Comparison of ENCODE assay signal across 20 cellular contexts in the genomic region with DNA sequence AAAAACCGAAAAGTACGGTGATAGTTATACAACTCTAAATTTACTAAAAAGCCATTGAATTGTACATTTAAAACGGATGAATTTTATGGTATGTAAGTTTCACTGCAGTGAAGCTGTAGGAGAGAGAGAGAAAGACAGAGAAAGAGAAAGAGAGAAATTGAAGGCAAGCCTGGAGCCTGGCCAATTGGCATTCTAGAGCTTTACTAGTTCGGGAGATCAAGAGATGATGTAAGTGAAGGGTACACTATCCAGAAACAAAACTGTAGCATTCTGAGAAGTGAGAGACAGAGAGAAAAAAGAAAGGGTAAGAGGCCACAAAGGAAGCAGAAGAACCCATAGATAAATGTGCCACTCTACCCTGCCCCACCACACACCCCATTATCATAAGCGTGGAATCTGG.
A peak's percentile ranks its signal among the peaks of the same experiment; 100 is the strongest.
DNase-seq lines count a peak whose midpoint lies in the region; ATAC-seq, FAIRE-seq and TF ChIP-seq lines count a peak whose summit lies in the region.
"Had no signal": no experiment of that assay in that cellular context is flagged by ENCODE, and none has a peak within 500 bp of the region (broad histone marks: within the 10 kb centered on the region; RNA-seq: fewer than 3 reads in every experiment).

No MANE protein-coding gene starts in this region.

- no peak for TF ChIP-seq CTCF in osteocyte (IDR thresholded peaks at IDR 0.05)

- peak; percentile 53 for ATAC-seq in left lobe of liver
- ATAC-seq in GM21723 (IDR thresholded peaks at IDR 0.05; ENCODE audit: unreplicated experiment): no peak

- peaks cover 19% of the 10 kb centered on the region for H3K4me1 Mint-ChIP-seq in osteocyte (ENCODE audit: unreplicated experiment)
- H3K4me1 Mint-ChIP-seq in activated naive CD4-positive, alpha-beta T cell treated with anti-CD3 and anti-CD28 coated beads for 36 hours (ENCODE audit: low read depth): no peaks in the 10 kb centered on the region
- H3K4me1 Mint-ChIP-seq: CD14-positive monocyte; CD4-positive, alpha-beta memory T cell; IgD-negative memory B cell had no signal

- H3K36me3 Mint-ChIP-seq in osteocyte (ENCODE audit: unreplicated experiment): no peaks in the 10 kb centered on the region
- no peaks in the 10 kb centered on the region for H3K36me3 Mint-ChIP-seq in activated naive CD4-positive, alpha-beta T cell treated with anti-CD3 and anti-CD28 coated beads for 36 hours (ENCODE audit: low read depth)
- H3K36me3 Mint-ChIP-seq: CD14-positive monocyte; CD4-positive, alpha-beta memory T cell; IgD-negative memory B cell had no signal

- no peak overlapping the region for H3K4me3 Mint-ChIP-seq in osteocyte (ENCODE audit: unreplicated experiment)
- no peak overlapping the region for H3K4me3 Mint-ChIP-seq in activated naive CD4-positive, alpha-beta T cell treated with anti-CD3 and anti-CD28 coated beads for 36 hours
- H3K4me3 Mint-ChIP-seq: CD14-positive monocyte; CD4-positive, alpha-beta memory T cell; H9; IgD-negative memory B cell had no signal

- H3K27ac Mint-ChIP-seq in osteocyte (ENCODE audit: unreplicated experiment): peak overlapping the region; percentile 9
- no peak overlapping the region for H3K27ac Mint-ChIP-seq in activated naive CD4-positive, alpha-beta T cell treated with anti-CD3 and anti-CD28 coated beads for 36 hours
- H3K27ac Mint-ChIP-seq: CD14-positive monocyte; CD4-positive, alpha-beta memory T cell; H9; IgD-negative memory B cell had no signal

- peaks cover 4% of the 10 kb centered on the region for H3K9me3 Mint-ChIP-seq in osteocyte (ENCODE audit: unreplicated experiment)
- no peaks in the 10 kb centered on the region for H3K9me3 Mint-ChIP-seq in activated naive CD4-positive, alpha-beta T cell treated with anti-CD3 and anti-CD28 coated beads for 36 hours

- H3K27me3 Mint-ChIP-seq in osteocyte (ENCODE audit: unreplicated experiment): no peaks in the 10 kb centered on the region
- H3K27me3 Mint-ChIP-seq in activated naive CD4-positive, alpha-beta T cell treated with anti-CD3 and anti-CD28 coated beads for 36 hours (ENCODE audit: low read depth): no peaks in the 10 kb centered on the region
- H3K27me3 Mint-ChIP-seq: CD4-positive, alpha-beta memory T cell; IgD-negative memory B cell had no signal

- DNase-seq in GM18507 (ENCODE audit: extremely low spot score, insufficient read length, low read depth): no peak
- peak; percentile 16 for DNase-seq in fibroblast of peridontal ligament (ENCODE audit: extremely low read depth)
- DNase-seq in left lobe of liver (ENCODE audit: low spot score): peak; percentile 46
- no peak for DNase-seq in osteocyte (ENCODE audit: extremely low spot score, unreplicated experiment)
- DNase-seq in activated naive CD4-positive, alpha-beta T cell treated with anti-CD3 and anti-CD28 coated beads for 36 hours: no peak
- no peak for DNase-seq in ureter (ENCODE audit: low spot score)
- DNase-seq: AML-193; CD4-positive, alpha-beta memory T cell; DMS153; DMS79; GDM1; H9; KBM-7 had no signal

- peak; percentile 24 for FAIRE-seq in GM18507 (lab: Jason Lieb, UNC)
- FAIRE-seq: A204.1, GM12892, H1, HTR-8/SVneo had no signal

- CTCF ChIA-PET in activated naive CD4-positive, alpha-beta T cell treated with anti-CD3 and anti-CD28 coated beads for 36 hours (lab: Charles Lee): no interaction called here

- intact Hi-C loops in activated naive CD4-positive, alpha-beta T cell treated with anti-CD3 and anti-CD28 coated beads for 36 hours (cut with micrococcal nuclease): no loop called here

Comparison
In these comparisons a context has a peak if more than half of its experiments do, and no peak if none do; other contexts are left out.
1. DNase-seq: peak in fibroblast of peridontal ligament (single experiment) and left lobe of liver (single experiment); none in GM18507 (single experiment), osteocyte (single experiment), activated naive CD4-positive, alpha-beta T cell treated with anti-CD3 and anti-CD28 coated beads for 36 hours (single experiment) and ureter (single experiment).